Comparison of ENCODE assay signal across 1 cellular context in genomic region chr6:129731396-129731795, GRCh38.
TF ChIP-seq lines count a peak whose summit lies in the region.

No MANE protein-coding gene starts in this region.

TF ChIP-seq in IMR-90, 13 proteins besides CTCF, POLR2A, EP300 and RAD21:
- no peak for TF ChIP-seq RFX5 (IDR thresholded peaks at IDR 0.05; ENCODE audit: low read depth, low read length)
- no peak for TF ChIP-seq BHLHE40 (IDR thresholded peaks at IDR 0.05; ENCODE audit: low read depth, low read length)
- TF ChIP-seq CEBPB (IDR thresholded peaks at IDR 0.05; ENCODE audit: low read depth, low read length) = no peak
- no peak for TF ChIP-seq FOS (IDR thresholded peaks at IDR 0.05; ENCODE audit: low read depth, low read length)
- TF ChIP-seq SMC3 (IDR thresholded peaks at IDR 0.05; ENCODE audit: low read depth, low read length) = no peak
- no peak for TF ChIP-seq CHD1 (IDR thresholded peaks at IDR 0.05; ENCODE audit: low read depth, low read length)
- no peak for TF ChIP-seq NFE2L2 (IDR thresholded peaks at IDR 0.05; ENCODE audit: low read depth, low read length)
- TF ChIP-seq, protein P1, sequence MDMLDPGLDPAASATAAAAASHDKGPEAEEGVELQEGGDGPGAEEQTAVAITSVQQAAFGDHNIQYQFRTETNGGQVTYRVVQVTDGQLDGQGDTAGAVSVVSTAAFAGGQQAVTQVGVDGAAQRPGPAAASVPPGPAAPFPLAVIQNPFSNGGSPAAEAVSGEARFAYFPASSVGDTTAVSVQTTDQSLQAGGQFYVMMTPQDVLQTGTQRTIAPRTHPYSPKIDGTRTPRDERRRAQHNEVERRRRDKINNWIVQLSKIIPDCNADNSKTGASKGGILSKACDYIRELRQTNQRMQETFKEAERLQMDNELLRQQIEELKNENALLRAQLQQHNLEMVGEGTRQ (IDR thresholded peaks at IDR 0.05; ENCODE audit: low read depth, low read length) = no peak
